ENCODE assay signal across 12 cellular contexts in the genomic region with DNA sequence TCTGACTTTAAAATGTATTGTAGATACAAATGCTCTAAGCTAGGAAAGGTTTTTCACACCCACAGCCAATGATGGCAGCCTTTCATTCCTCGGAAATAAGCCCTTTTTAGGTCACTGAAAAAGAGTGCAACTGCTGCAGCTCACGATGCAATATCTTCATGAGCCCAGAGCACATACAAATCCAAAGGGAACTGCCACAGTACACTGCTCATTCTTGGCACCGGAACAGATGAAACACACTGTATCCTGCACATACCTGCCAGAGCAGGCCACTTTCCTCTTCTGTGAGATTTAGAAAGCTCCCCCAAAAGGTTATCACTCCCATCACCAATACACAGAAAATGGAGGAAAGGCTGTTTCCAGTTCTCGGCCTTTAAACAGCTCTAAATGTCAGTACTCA. TPM values are rescaled to one million over a fixed set of nuclear protein-coding genes. Genes with fewer than 3 reads are reported as not detected.
"Had no signal": no experiment of that assay in that cellular context is flagged by ENCODE, and none has a peak within 500 bp of the region (broad histone marks: within the 10 kb centered on the region; RNA-seq: fewer than 3 reads in every experiment).

No MANE protein-coding gene starts in this region.

RNA-seq across cellular contexts. Expression of gene NUTM1, which starts 37.4 kb away (rescaled TPM):
- total RNA-seq: stomach, subcutaneous adipose tissue, temporal lobe, thoracic aorta, tibial nerve, transverse colon, upper lobe of left lung, upper lobe of right lung, ureter, urinary bladder, uterus, vagina had no signal
